3 cellular contexts compared by ENCODE assay signal in genomic region chrY:8815616-8816015, GRCh38.
"Had no signal": no experiment of that assay in that cellular context is flagged by ENCODE, and none has a peak within 500 bp of the region (broad histone marks: within the 10 kb centered on the region; RNA-seq: fewer than 3 reads in every experiment).

No MANE protein-coding gene starts in this region.

- ATAC-seq: GM12878 had no signal

- DNase-seq: GDM1, GF-D8 had no signal

- H3K4me3 ChIP-seq: GM12878 had no signal
